8 cellular contexts compared by ENCODE assay signal in genomic region chr19:42285546-42285945, GRCh38. TPM values are rescaled to one million over a fixed set of nuclear protein-coding genes. Genes with fewer than 3 reads are reported as not detected.
DNase-seq lines count a peak whose midpoint lies in the region; ATAC-seq and TF ChIP-seq lines count a peak whose summit lies in the region.

No MANE protein-coding gene starts in this region.

- no peak for DNase-seq in cardiac muscle cell (ENCODE audit: low read depth in 1 of 2, low spot score in 1 of 2)
- no peak for DNase-seq in Right ventricle myocardium superior
- DNase-seq in astrocyte of the cerebellum (ENCODE audit: low read depth): no peak
- DNase-seq in mesenchymal stem cell: no peak
- DNase-seq in Ammon's horn (ENCODE audit: low spot score): no peak
- no peak for DNase-seq in SHP77 treated with DMSO at 0.1 percent for 48 hours (lab: John Stamatoyannopoulos, UW)
- DNase-seq in NCI-H526 (lab: John Stamatoyannopoulos, UW): no peak

- H3K36me3 ChIP-seq in cardiac muscle cell: peaks cover 27% of the 10 kb centered on the region
- peaks cover 40 to 49% of the 10 kb centered on the region in 2 experiments for H3K36me3 ChIP-seq in mesenchymal stem cell (ENCODE audit: control insufficient read depth in 1 of 2, insufficient read depth in 2 of 2, low read depth in 1 of 2, low read length in 2 of 2)
- H3K36me3 ChIP-seq in urinary bladder (ENCODE audit: insufficient read depth): peaks cover 11% of the 10 kb centered on the region

- H3K4me1 ChIP-seq in cardiac muscle cell (ENCODE audit: low read depth): peaks cover 31% of the 10 kb centered on the region
- H3K4me1 ChIP-seq in mesenchymal stem cell (ENCODE audit: control insufficient read depth, insufficient read depth, low read depth, low read length): peaks cover 45% of the 10 kb centered on the region
- H3K4me1 ChIP-seq in urinary bladder (ENCODE audit: insufficient read depth): peaks cover 3% of the 10 kb centered on the region

- H2AFZ ChIP-seq in mesenchymal stem cell (ENCODE audit: low read depth, low read length): no peak overlapping the region

- no peak overlapping the region for H3K23ac ChIP-seq in mesenchymal stem cell (ENCODE audit: low read length in 2 of 2)

- H3K79me1 ChIP-seq in mesenchymal stem cell (replicated peaks; ENCODE audit: low read length, poor library complexity, severe bottlenecking): peaks cover 32% of the 10 kb centered on the region

- no peak for ATAC-seq in Right ventricle myocardium superior (ENCODE audit: poor library complexity)

- H3K9ac ChIP-seq in mesenchymal stem cell (ENCODE audit: low read length): peak overlapping the region; percentile 90

- intact Hi-C loops in Right ventricle myocardium superior (cut with DNase I): no loop called here

- H2BK5ac ChIP-seq in mesenchymal stem cell (ENCODE audit: low read depth, low read length, poor library complexity, severe bottlenecking): no peak overlapping the region

- H3K27ac ChIP-seq in cardiac muscle cell (no peak overlapping the region), mesenchymal stem cell (ENCODE audit: low read length, poor library complexity, severe bottlenecking) (no peak overlapping the region), urinary bladder (ENCODE audit: low read depth) (no peak overlapping the region)

- H3K18ac ChIP-seq in mesenchymal stem cell (ENCODE audit: low read depth in 1 of 2, low read length in 2 of 2): no peak overlapping the region

- peak overlapping the region; percentile 18 to 99 for H3K4ac ChIP-seq in mesenchymal stem cell (ENCODE audit: low read depth in 1 of 2, low read length in 2 of 2)

- H2BK120ac ChIP-seq in mesenchymal stem cell (ENCODE audit: low read depth, low read length): no peak overlapping the region

- peak overlapping the region; percentile 40 for H2AK5ac ChIP-seq in mesenchymal stem cell (ENCODE audit: low read length, severe bottlenecking)

- H3K9me3 ChIP-seq in cardiac muscle cell (ENCODE audit: low read depth) (no peaks in the 10 kb centered on the region), mesenchymal stem cell (ENCODE audit: control insufficient read depth, low read length) (no peaks in the 10 kb centered on the region)

- peak overlapping the region; percentile 45 for H4K91ac ChIP-seq in mesenchymal stem cell (ENCODE audit: low read length)

- WGBS in mesenchymal stem cell: 50% methylated on average over 4 of the region's 5 CpGs
- WGBS in urinary bladder: 20% methylated on average over 5 of the region's 5 CpGs

- in situ Hi-C loops in astrocyte of the cerebellum (cut with HindIII; ENCODE audit: low sequenced_read_pairs): no loop called here

- no peak overlapping the region for H2BK12ac ChIP-seq in mesenchymal stem cell (ENCODE audit: low read length in 2 of 2)

- H3K27me3 ChIP-seq in cardiac muscle cell: no peaks in the 10 kb centered on the region
- H3K27me3 ChIP-seq in mesenchymal stem cell (ENCODE audit: control insufficient read depth in 1 of 2, insufficient read depth in 1 of 2, low read length in 2 of 2): no peaks in the 10 kb centered on the region

- no peak overlapping the region for H2BK15ac ChIP-seq in mesenchymal stem cell (ENCODE audit: low read depth, poor library complexity, severe bottlenecking)

- TF ChIP-seq CTCF in cardiac muscle cell (IDR thresholded peaks at IDR 0.05; ENCODE audit: low read depth, low read length) (no peak), astrocyte of the cerebellum (IDR thresholded peaks at IDR 0.05; ENCODE audit: low read depth, low read length, missing control alignments) (no peak)

- no peak overlapping the region for H4K8ac ChIP-seq in mesenchymal stem cell (ENCODE audit: low read length)

- peak overlapping the region; percentile 35 for H3K4me2 ChIP-seq in mesenchymal stem cell (ENCODE audit: low read length, poor library complexity, severe bottlenecking)

- H3K4me3 ChIP-seq in cardiac muscle cell: peak overlapping the region; percentile 82
- peak overlapping the region; percentile 75 for H3K4me3 ChIP-seq in astrocyte of the cerebellum (ENCODE audit: low read depth, low read length)
- H3K4me3 ChIP-seq in mesenchymal stem cell (ENCODE audit: insufficient read depth in 1 of 2, low read depth in 1 of 2, low read length in 2 of 2): peak overlapping the region in 1 of 2 experiments; percentile 93
- H3K4me3 ChIP-seq in urinary bladder (ENCODE audit: low read depth, low read length): peak overlapping the region; percentile 1

- H3K14ac ChIP-seq in mesenchymal stem cell (ENCODE audit: low read length in 2 of 2): peak overlapping the region in 1 of 2 experiments; percentile 20

RNA-seq across cellular contexts. Expression of gene PRR19, which starts 16.4 kb away (rescaled TPM):
- total RNA-seq in cardiac muscle cell (1.3 and 1.4 TPM in 2 replicates), Right ventricle myocardium superior (not detected), urinary bladder (not detected)
- polyA plus RNA-seq in cardiac muscle cell (0.16 and 2.9 TPM in 2 replicates), urinary bladder (1.0 TPM)
- 2.2 TPM for polyA plus RNA-seq in mesenchymal stem cell (2013, experiment 1 of 2)
- polyA plus RNA-seq in mesenchymal stem cell (2013, experiment 2 of 2): 2.4 TPM

RNA-seq across cellular contexts. Expression of gene CIC, which starts 16.5 kb away (rescaled TPM):
- 55.5 and 62.9 TPM in 2 replicates for total RNA-seq in cardiac muscle cell
- 18.1 and 18.7 TPM in 2 replicates for polyA plus RNA-seq in cardiac muscle cell
- total RNA-seq in Right ventricle myocardium superior: 33.6 TPM
- 55.2 TPM for polyA plus RNA-seq in mesenchymal stem cell (2013, experiment 1 of 2)
- polyA plus RNA-seq in mesenchymal stem cell (2013, experiment 2 of 2): 52.0 TPM
- 14.0 TPM for total RNA-seq in urinary bladder
- 59.5 TPM for polyA plus RNA-seq in urinary bladder

RNA-seq across cellular contexts. Expression of gene PAFAH1B3, which starts 16.9 kb away (rescaled TPM):
- total RNA-seq in cardiac muscle cell (91.2 and 144 TPM in 2 replicates), Right ventricle myocardium superior (4.3 TPM), urinary bladder (15.9 TPM)
- polyA plus RNA-seq in cardiac muscle cell (87.9 and 131 TPM in 2 replicates), urinary bladder (20.9 TPM)
- 50.5 TPM for polyA plus RNA-seq in mesenchymal stem cell (2013, experiment 1 of 2)
- polyA plus RNA-seq in mesenchymal stem cell (2013, experiment 2 of 2): 52.5 TPM

RNA-seq across cellular contexts. Expression of gene TMEM145, which starts 27.6 kb away (rescaled TPM):
- total RNA-seq in cardiac muscle cell (0.18 and 3.7 TPM in 2 replicates), Right ventricle myocardium superior (0.11 TPM), urinary bladder (not detected)
- polyA plus RNA-seq in cardiac muscle cell (0.47 and 3.8 TPM in 2 replicates), urinary bladder (0.94 TPM)
- polyA plus RNA-seq in mesenchymal stem cell (2013, experiment 1 of 2): 0.07 TPM
- polyA plus RNA-seq in mesenchymal stem cell (2013, experiment 2 of 2): 0.23 TPM

RNA-seq across cellular contexts. Expression of gene ERF, which starts 30.6 kb away (rescaled TPM):
- 97.6 and 108 TPM in 2 replicates for total RNA-seq in cardiac muscle cell
- polyA plus RNA-seq in cardiac muscle cell: 25.1 and 25.4 TPM in 2 replicates
- 42.1 TPM for total RNA-seq in Right ventricle myocardium superior
- polyA plus RNA-seq in mesenchymal stem cell (2013, experiment 1 of 2): 57.9 TPM
- 59.6 TPM for polyA plus RNA-seq in mesenchymal stem cell (2013, experiment 2 of 2)
- total RNA-seq in urinary bladder: 17.9 TPM
- polyA plus RNA-seq in urinary bladder: 50.9 TPM
